ENCODE assay signal across 6 cellular contexts in genomic region chr22:30676565-30676964, GRCh38. TPM values are rescaled to one million over a fixed set of nuclear protein-coding genes. Genes with fewer than 3 reads are reported as not detected.
DNase-seq lines count a peak whose midpoint lies in the region; ATAC-seq, FAIRE-seq and TF ChIP-seq lines count a peak whose summit lies in the region.
"Not testable (repeated sequence)": the region's sequence is repeated elsewhere in the genome, so short reads cannot be mapped to it uniquely, and the experiment has no call there.

No MANE protein-coding gene starts in this region.

- TF ChIP-seq POLR2A in K562 (conservative IDR thresholded peaks at IDR 0.05), result not testable (repeated sequence)

- not testable (repeated sequence) for H2AFZ ChIP-seq in K562 (ENCODE audit: low read depth, low read length)

- H3K9ac ChIP-seq in K562 (ENCODE audit: insufficient read depth in 1 of 2, low read depth in 2 of 2, low read length in 2 of 2), result not testable (repeated sequence)

- not testable (repeated sequence) for TF ChIP-seq RAD21 in K562 (CRISPR knock-in tag; conservative IDR thresholded peaks at IDR 0.05 in 1 of 2, IDR thresholded peaks at IDR 0.05 in 1 of 2)

- in situ Hi-C loops in K562 (cut with MboI), result not testable (repeated sequence)

- not testable (repeated sequence) for ATAC-seq in T-helper 17 cell, K562

- WGBS in K562 (ENCODE audit: insufficient coverage, low coverage, missing lambda C conversion rate), result 28% methylated on average over 3 of the region's 3 CpGs

- not testable (repeated sequence) for H3K79me2 ChIP-seq in K562 (ENCODE audit: control insufficient read depth, insufficient read depth, low read length)

- BruUV-seq in Calu3 (replicated peaks; lab: Mats Ljungman, UMichigan); K562 (replicated peaks; lab: Mats Ljungman, UMichigan): not testable (repeated sequence)

- not testable (repeated sequence) for TF ChIP-seq CTCF in Calu3 (IDR thresholded peaks at IDR 0.05; ENCODE audit: unreplicated experiment); K562 (IDR thresholded peaks at IDR 0.05 in 2 of 3, conservative IDR thresholded peaks at IDR 0.05 in 1 of 3; ENCODE audit: insufficient read depth in 2 of 3, low read depth in 1 of 3, low read length in 3 of 3); epithelial cell of esophagus (IDR thresholded peaks at IDR 0.05; ENCODE audit: insufficient read depth, low read depth, low read length, missing control alignments); glutamatergic neuron (IDR thresholded peaks at IDR 0.05; ENCODE audit: partially characterized antibody, unreplicated experiment)

- not testable (repeated sequence) for H3K4me3 Mint-ChIP-seq in Calu3 (ENCODE audit: low read depth, unreplicated experiment); T-helper 17 cell; glutamatergic neuron (ENCODE audit: unreplicated experiment)

- H4K20me1 ChIP-seq in K562 (replicated peaks; ENCODE audit: control insufficient read depth, insufficient read depth, low read length), result not testable (repeated sequence)

- DNase-seq in Calu3 (peak; percentile 4), HT-29 (ENCODE audit: low spot score) (peak; percentile 37), epithelial cell of esophagus (ENCODE audit: low read depth) (peak; percentile 11)
- not testable (repeated sequence) for DNase-seq in T-helper 17 cell; K562 (ENCODE audit: extremely low read depth in 1 of 4, low spot score in 3 of 4); glutamatergic neuron

- H3K4me3 ChIP-seq in K562; epithelial cell of esophagus (ENCODE audit: low read length): not testable (repeated sequence)

- not testable (repeated sequence) for H3K27me3 ChIP-seq in K562 (ENCODE audit: control insufficient read depth in 2 of 2, insufficient read depth in 2 of 2, low read length in 2 of 2)

- peaks cover 15 to 19% of the 10 kb centered on the region in 2 experiments; a peak in 4 of 5 replicates for H3K4me1 ChIP-seq in K562 (replicated peaks in 1 of 2; ENCODE audit: control insufficient read depth in 2 of 2, insufficient read depth in 2 of 2, low read length in 2 of 2)

- POLR2A ChIA-PET in K562 (lab: Yijun Ruan, JAX), result interaction anchor here (2.1 kb wide), 1 partner anchor 8 kb away, joined by 5 read pairs; no protein-coding TSS in a partner anchor

- CTCF ChIA-PET in Calu3 (lab: Charles Lee); K562 (lab: Yijun Ruan, JAX; ENCODE audit: low intra/inter-chr PET ratio): not testable (repeated sequence)

- H3K27me3 Mint-ChIP-seq in Calu3 (ENCODE audit: unreplicated experiment), result peaks cover 59% of the 10 kb centered on the region
- H3K27me3 Mint-ChIP-seq in T-helper 17 cell, result peaks cover 36% of the 10 kb centered on the region
- not testable (repeated sequence) for H3K27me3 Mint-ChIP-seq in glutamatergic neuron (ENCODE audit: unreplicated experiment)

- not testable (repeated sequence) for H3K4me2 ChIP-seq in K562 (ENCODE audit: insufficient read depth, low read length)

- H3K9me3 ChIP-seq in T-helper 17 cell (ENCODE audit: control insufficient read depth, low read length, poor library complexity, severe bottlenecking); K562 (replicated peaks; ENCODE audit: control insufficient read depth, insufficient read depth, low read depth, low read length): not testable (repeated sequence)

- FAIRE-seq in K562 (lab: Jason Lieb, UNC), result not testable (repeated sequence)

- H3K36me3 ChIP-seq in K562 (ENCODE audit: control insufficient read depth, insufficient read depth, low read length), result not testable (repeated sequence)

- not testable (repeated sequence) for H3K9me3 Mint-ChIP-seq in Calu3 (ENCODE audit: low read depth, unreplicated experiment); glutamatergic neuron (ENCODE audit: unreplicated experiment)

- not testable (repeated sequence) for H3K4me1 Mint-ChIP-seq in Calu3 (ENCODE audit: low read depth, unreplicated experiment); T-helper 17 cell
- H3K4me1 Mint-ChIP-seq in glutamatergic neuron (ENCODE audit: low read depth, unreplicated experiment), result peaks cover 22% of the 10 kb centered on the region

- not testable (repeated sequence) for TF ChIP-seq EP300 in K562 (IDR thresholded peaks at IDR 0.05; ENCODE audit: low read length)

- not testable (repeated sequence) for H3K27ac Mint-ChIP-seq in Calu3 (ENCODE audit: unreplicated experiment)
- H3K27ac Mint-ChIP-seq in T-helper 17 cell (peak overlapping the region; percentile 45), glutamatergic neuron (ENCODE audit: unreplicated experiment) (peak overlapping the region; percentile 87)

- not testable (repeated sequence) for H3K36me3 Mint-ChIP-seq in Calu3 (ENCODE audit: insufficient read depth, unreplicated experiment); T-helper 17 cell (ENCODE audit: low read depth); glutamatergic neuron (ENCODE audit: unreplicated experiment)

- intact Hi-C loops in Calu3 (cut with micrococcal nuclease; ENCODE audit: unreplicated experiment); K562 (cut with micrococcal nuclease): not testable (repeated sequence)

- not testable (repeated sequence) for H3K27ac ChIP-seq in K562 (ENCODE audit: extremely low read depth, low read depth, low read length)

- not testable (repeated sequence) for H3K9me1 ChIP-seq in K562 (ENCODE audit: control insufficient read depth, insufficient read depth, low read length)

RNA-seq across cellular contexts. Expression of gene DUSP18, which starts 8.9 kb away (rescaled TPM):
- total RNA-seq in Calu3 (2022) (10.7 and 11.6 TPM in 2 replicates), T-helper 17 cell (10 to 100 TPM; 10.3 to 11.0 TPM), K562 (2014; rRNA removed) (1.00 and 2.4 TPM in 2 replicates), K562 (2014; rRNA removed; fragmentation: Illumina TruSeq; extraction: Trizol) (1.3 and 1.5 TPM in 2 replicates), K562 (2015; rRNA removed; fragmentation: Illumina TruSeq; extraction: Trizol) (1.5 and 1.7 TPM in 2 replicates), K562 (2021) (2.0 and 2.6 TPM in 2 replicates), glutamatergic neuron (ENCODE audit: unreplicated experiment) (8.0 TPM)
- total RNA-seq in HT-29 (2014; rRNA removed; shearing (Covaris generic)), result 8.3 and 8.5 TPM in 2 replicates
- 6.0 and 6.8 TPM in 2 replicates for total RNA-seq in K562 (2011; cell fraction: chromatin; rRNA removed; ENCODE audit: low replicate concordance)
- total RNA-seq in K562 (2011; cell fraction: nucleolus; rRNA removed), result 5.1 and 6.8 TPM in 2 replicates
- total RNA-seq in K562 (2011; cell fraction: nucleoplasm; rRNA removed), result 4.5 and 6.7 TPM in 2 replicates
- polyA plus RNA-seq in K562 (2011; rRNA removed) (3.7 and 4.4 TPM in 2 replicates), K562 (2014; fragmentation: Illumina TruSeq; extraction: Trizol) (1.7 and 2.0 TPM in 2 replicates), K562 (2014; fragmentation: Nextera tagmentation; extraction: Ambion mirVana) (1 to 10 TPM; 1.1 to 1.3 TPM), K562 (2014; rRNA removed) (1.2 and 3.1 TPM in 2 replicates)
- polyA plus RNA-seq in K562 (2011; cell fraction: cytosol; rRNA removed), result 6.9 and 8.2 TPM in 2 replicates
- polyA plus RNA-seq in K562 (2011; cell fraction: nucleus; rRNA removed), result 3.4 and 3.8 TPM in 2 replicates
- polyA plus RNA-seq in K562 (2012), result 1.6 and 2.5 TPM in 2 replicates
- polyA minus RNA-seq in K562 (2011; rRNA and poly(A)+ RNA removed), result 3.0 and 4.3 TPM in 2 replicates
- 1.4 and 3.4 TPM in 2 replicates for polyA minus RNA-seq in K562 (2011; cell fraction: cytosol; rRNA and poly(A)+ RNA removed)
- 2.0 and 3.2 TPM in 2 replicates for polyA minus RNA-seq in K562 (2011; cell fraction: nucleus; rRNA and poly(A)+ RNA removed)

RNA-seq across cellular contexts. Expression of gene OSBP2, which starts 18.1 kb away (rescaled TPM):
- total RNA-seq in Calu3 (2022) (5.2 and 7.9 TPM in 2 replicates), T-helper 17 cell (1 to 10 TPM; 1.1 to 9.4 TPM), K562 (2014; rRNA removed) (24.1 and 27.4 TPM in 2 replicates), K562 (2014; rRNA removed; fragmentation: Illumina TruSeq; extraction: Trizol) (9.8 and 11.4 TPM in 2 replicates), K562 (2015; rRNA removed; fragmentation: Illumina TruSeq; extraction: Trizol) (13.5 and 14.5 TPM in 2 replicates), K562 (2021) (28.8 and 31.3 TPM in 2 replicates), glutamatergic neuron (ENCODE audit: unreplicated experiment) (18.3 TPM)
- 4.1 and 8.2 TPM in 2 replicates for total RNA-seq in HT-29 (2014; rRNA removed; shearing (Covaris generic))
- 38.2 and 49.5 TPM in 2 replicates for total RNA-seq in K562 (2011; cell fraction: chromatin; rRNA removed; ENCODE audit: low replicate concordance)
- 22.2 and 25.8 TPM in 2 replicates for total RNA-seq in K562 (2011; cell fraction: nucleolus; rRNA removed)
- total RNA-seq in K562 (2011; cell fraction: nucleoplasm; rRNA removed), result 24.9 and 29.2 TPM in 2 replicates
- polyA plus RNA-seq in K562 (2011; rRNA removed) (18.5 and 29.5 TPM in 2 replicates), K562 (2014; fragmentation: Illumina TruSeq; extraction: Trizol) (23.3 and 26.0 TPM in 2 replicates), K562 (2014; fragmentation: Nextera tagmentation; extraction: Ambion mirVana) (under 1 TPM; 0.52 to 0.55 TPM), K562 (2014; rRNA removed) (21.6 and 23.4 TPM in 2 replicates)
- polyA plus RNA-seq in K562 (2011; cell fraction: cytosol; rRNA removed), result 15.5 and 43.5 TPM in 2 replicates
- polyA plus RNA-seq in K562 (2011; cell fraction: nucleus; rRNA removed), result 18.5 and 38.5 TPM in 2 replicates
- 11.3 and 15.6 TPM in 2 replicates for polyA plus RNA-seq in K562 (2012)
- 16.4 and 28.3 TPM in 2 replicates for polyA minus RNA-seq in K562 (2011; rRNA and poly(A)+ RNA removed)
- polyA minus RNA-seq in K562 (2011; cell fraction: cytosol; rRNA and poly(A)+ RNA removed), result 9.6 and 23.8 TPM in 2 replicates
- 14.6 and 17.6 TPM in 2 replicates for polyA minus RNA-seq in K562 (2011; cell fraction: nucleus; rRNA and poly(A)+ RNA removed)

RNA-seq across cellular contexts. Expression of gene SLC35E4, which starts 41.0 kb away (rescaled TPM):
- total RNA-seq in Calu3 (2022) (3.2 and 4.0 TPM in 2 replicates), T-helper 17 cell (1 to 10 TPM; 3.8 to 5.7 TPM), K562 (2014; rRNA removed) (1.6 and 2.3 TPM in 2 replicates), K562 (2014; rRNA removed; fragmentation: Illumina TruSeq; extraction: Trizol) (0.32 and 0.36 TPM in 2 replicates), K562 (2015; rRNA removed; fragmentation: Illumina TruSeq; extraction: Trizol) (0.83 and 1.0 TPM in 2 replicates), K562 (2021) (1.6 and 1.7 TPM in 2 replicates), glutamatergic neuron (ENCODE audit: unreplicated experiment) (5.0 TPM)
- 14.2 and 22.1 TPM in 2 replicates for total RNA-seq in HT-29 (2014; rRNA removed; shearing (Covaris generic))
- total RNA-seq in K562 (2011; cell fraction: chromatin; rRNA removed; ENCODE audit: low replicate concordance), result 1.3 and 3.7 TPM in 2 replicates
- total RNA-seq in K562 (2011; cell fraction: nucleolus; rRNA removed), result 2.9 and 4.3 TPM in 2 replicates
- total RNA-seq in K562 (2011; cell fraction: nucleoplasm; rRNA removed), result 2.7 TPM in 2 replicates
- polyA plus RNA-seq in K562 (2011; rRNA removed) (0.79 and 0.88 TPM in 2 replicates), K562 (2014; fragmentation: Illumina TruSeq; extraction: Trizol) (0.54 and 0.58 TPM in 2 replicates), K562 (2014; fragmentation: Nextera tagmentation; extraction: Ambion mirVana) (under 1 TPM in 1 of 2 experiments, not detected in 1; 0.06 TPM), K562 (2014; rRNA removed) (1.1 TPM in 2 replicates)
- 0.86 and 3.2 TPM in 2 replicates for polyA plus RNA-seq in K562 (2011; cell fraction: cytosol; rRNA removed)
- 0.44 and 0.95 TPM in 2 replicates for polyA plus RNA-seq in K562 (2011; cell fraction: nucleus; rRNA removed)
- 1.1 and 1.5 TPM in 2 replicates for polyA plus RNA-seq in K562 (2012)
- polyA minus RNA-seq in K562 (2011; rRNA and poly(A)+ RNA removed), result 0.36 and 0.46 TPM in 2 replicates
- polyA minus RNA-seq in K562 (2011; cell fraction: cytosol; rRNA and poly(A)+ RNA removed), result 0.91 and 1.5 TPM in 2 replicates
- polyA minus RNA-seq in K562 (2011; cell fraction: nucleus; rRNA and poly(A)+ RNA removed), result 1.1 and 1.3 TPM in 2 replicates
